Comparison of ENCODE assay signal across 11 cellular contexts in genomic region chr16:31025344-31025743, GRCh38. TPM values are rescaled to one million over a fixed set of nuclear protein-coding genes. Genes with fewer than 3 reads are reported as not detected.
"Had no signal": no experiment of that assay in that cellular context is flagged by ENCODE, and none has a peak within 500 bp of the region (broad histone marks: within the 10 kb centered on the region; RNA-seq: fewer than 3 reads in every experiment).

No MANE protein-coding gene starts in this region.

- H3K4me3 Mint-ChIP-seq: activated naive CD8-positive, alpha-beta T cell treated with anti-CD3 and anti-CD28 coated beads, Interleukin-2, amount 10 ng/mL, durations not matched to agents 7 days and 5 days; activated T-cell treated with anti-CD3 and anti-CD28 coated beads, Interleukin-2, amount 50 U/mL, for 72 hours; nephron progenitor cell had no signal

- ATAC-seq: activated CD4-positive, CD25-positive, alpha-beta regulatory T cell treated with anti-CD3 and anti-CD28 coated beads, Interleukin-2, amount 50 U/mL, for 24 hours; activated T-cell treated with anti-CD3 and anti-CD28 coated beads, Interleukin-2, amount 50 U/mL, for 72 hours had no signal

- H3K27me3 ChIP-seq: esophagus muscularis mucosa, thyroid gland had no signal

- DNase-seq: activated CD4-positive, alpha-beta T cell treated with anti-CD3 and anti-CD28 coated beads, Interleukin-2, amount 50 U/mL, for 48 hours; activated naive CD8-positive, alpha-beta T cell treated with anti-CD3 and anti-CD28 coated beads, Interleukin-2, amount 10 ng/mL, durations not matched to agents 7 days and 5 days; activated T-cell treated with anti-CD3 and anti-CD28 coated beads, Interleukin-2, amount 50 U/mL, for 72 hours; aorta; nephron progenitor cell; retina; thyroid gland had no signal

- H3K79me2 ChIP-seq: parathyroid adenoma had no signal

- H3K9me3 Mint-ChIP-seq: activated naive CD8-positive, alpha-beta T cell treated with anti-CD3 and anti-CD28 coated beads, Interleukin-2, amount 10 ng/mL, durations not matched to agents 7 days and 5 days; activated T-cell treated with anti-CD3 and anti-CD28 coated beads, Interleukin-2, amount 50 U/mL, for 72 hours; nephron progenitor cell had no signal

- H3K9ac ChIP-seq: parathyroid adenoma had no signal

- H3K27ac Mint-ChIP-seq: activated naive CD8-positive, alpha-beta T cell treated with anti-CD3 and anti-CD28 coated beads, Interleukin-2, amount 10 ng/mL, durations not matched to agents 7 days and 5 days; activated T-cell treated with anti-CD3 and anti-CD28 coated beads, Interleukin-2, amount 50 U/mL, for 72 hours had no signal

- H3K4me1 ChIP-seq: esophagus muscularis mucosa, parathyroid adenoma, thyroid gland had no signal

- H3K9me3 ChIP-seq: esophagus muscularis mucosa, thyroid gland had no signal

- H3K4me3 ChIP-seq: esophagus muscularis mucosa, thyroid gland had no signal

- H3K27ac ChIP-seq: esophagus muscularis mucosa, parathyroid adenoma, thyroid gland had no signal

- H3K36me3 ChIP-seq: esophagus muscularis mucosa, thyroid gland had no signal

- H2AFZ ChIP-seq: parathyroid adenoma had no signal

- H3K27me3 Mint-ChIP-seq: activated naive CD8-positive, alpha-beta T cell treated with anti-CD3 and anti-CD28 coated beads, Interleukin-2, amount 10 ng/mL, durations not matched to agents 7 days and 5 days had no signal

RNA-seq across cellular contexts. Expression of gene STX1B, which starts 14.9 kb away (rescaled TPM):
- total RNA-seq: skeletal muscle tissue had no signal
